2 cellular contexts compared by ENCODE assay signal in genomic region chr4:139208404-139208945, GRCh38.
TF ChIP-seq lines count a peak whose summit lies in the region.

No MANE protein-coding gene starts in this region.

TF ChIP-seq in GM12878, 131 proteins besides CTCF, POLR2A, EP300 and RAD21 (continued from another document):
- TF ChIP-seq, protein P1, sequence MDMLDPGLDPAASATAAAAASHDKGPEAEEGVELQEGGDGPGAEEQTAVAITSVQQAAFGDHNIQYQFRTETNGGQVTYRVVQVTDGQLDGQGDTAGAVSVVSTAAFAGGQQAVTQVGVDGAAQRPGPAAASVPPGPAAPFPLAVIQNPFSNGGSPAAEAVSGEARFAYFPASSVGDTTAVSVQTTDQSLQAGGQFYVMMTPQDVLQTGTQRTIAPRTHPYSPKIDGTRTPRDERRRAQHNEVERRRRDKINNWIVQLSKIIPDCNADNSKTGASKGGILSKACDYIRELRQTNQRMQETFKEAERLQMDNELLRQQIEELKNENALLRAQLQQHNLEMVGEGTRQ (IDR thresholded peaks at IDR 0.05; ENCODE audit: borderline replicate concordance, low read depth, low read length) = no peak
- TF ChIP-seq BMI1 (IDR thresholded peaks at IDR 0.05; ENCODE audit: borderline replicate concordance) = peak; percentile 41; the same call in 1 of the 2 replicates
- TF ChIP-seq ATF7 (IDR thresholded peaks at IDR 0.05; ENCODE audit: low read depth) = peak; percentile 94
- TF ChIP-seq TCF12 (IDR thresholded peaks at IDR 0.05; ENCODE audit: low read depth, low read length) = 0 out of 2 replicates have a peak, but pooled peaks have one; percentile 21
- peak; percentile 82 for TF ChIP-seq RUNX3 (IDR thresholded peaks at IDR 0.05; ENCODE audit: low read length)
- TF ChIP-seq MTA2 (IDR thresholded peaks at IDR 0.05; ENCODE audit: low read depth) = peak; percentile 56; the same call in 1 of the 2 replicates
- TF ChIP-seq CREB1 (IDR thresholded peaks at IDR 0.05; ENCODE audit: low read depth) = peak; percentile 78; the same call in 1 of the 2 replicates
- TF ChIP-seq BCL11A (IDR thresholded peaks at IDR 0.05; ENCODE audit: low read depth, low read length) = 0 out of 2 replicates have a peak, but pooled peaks have one; percentile 28
- TF ChIP-seq ZNF592 (IDR thresholded peaks at IDR 0.05) = peak; percentile 38; the same call in 1 of the 2 replicates
- TF ChIP-seq CREM (IDR thresholded peaks at IDR 0.05; ENCODE audit: low read depth) = peak; percentile 90
- TF ChIP-seq, protein P2, sequence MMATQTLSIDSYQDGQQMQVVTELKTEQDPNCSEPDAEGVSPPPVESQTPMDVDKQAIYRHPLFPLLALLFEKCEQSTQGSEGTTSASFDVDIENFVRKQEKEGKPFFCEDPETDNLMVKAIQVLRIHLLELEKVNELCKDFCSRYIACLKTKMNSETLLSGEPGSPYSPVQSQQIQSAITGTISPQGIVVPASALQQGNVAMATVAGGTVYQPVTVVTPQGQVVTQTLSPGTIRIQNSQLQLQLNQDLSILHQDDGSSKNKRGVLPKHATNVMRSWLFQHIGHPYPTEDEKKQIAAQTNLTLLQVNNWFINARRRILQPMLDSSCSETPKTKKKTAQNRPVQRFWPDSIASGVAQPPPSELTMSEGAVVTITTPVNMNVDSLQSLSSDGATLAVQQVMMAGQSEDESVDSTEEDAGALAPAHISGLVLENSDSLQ (IDR thresholded peaks at IDR 0.05) = peak; percentile 42
- TF ChIP-seq IKZF2 (IDR thresholded peaks at IDR 0.05) = peak; percentile 17 to 33; a peak in 2 of 4 replicates
- peak; percentile 50; the same call in 1 of the 2 replicates for TF ChIP-seq NFIC (IDR thresholded peaks at IDR 0.05; ENCODE audit: low read depth, low read length)
- no peak for TF ChIP-seq SMAD1 (IDR thresholded peaks at IDR 0.05; ENCODE audit: low read depth, partially characterized antibody)
- TF ChIP-seq, protein P3, sequence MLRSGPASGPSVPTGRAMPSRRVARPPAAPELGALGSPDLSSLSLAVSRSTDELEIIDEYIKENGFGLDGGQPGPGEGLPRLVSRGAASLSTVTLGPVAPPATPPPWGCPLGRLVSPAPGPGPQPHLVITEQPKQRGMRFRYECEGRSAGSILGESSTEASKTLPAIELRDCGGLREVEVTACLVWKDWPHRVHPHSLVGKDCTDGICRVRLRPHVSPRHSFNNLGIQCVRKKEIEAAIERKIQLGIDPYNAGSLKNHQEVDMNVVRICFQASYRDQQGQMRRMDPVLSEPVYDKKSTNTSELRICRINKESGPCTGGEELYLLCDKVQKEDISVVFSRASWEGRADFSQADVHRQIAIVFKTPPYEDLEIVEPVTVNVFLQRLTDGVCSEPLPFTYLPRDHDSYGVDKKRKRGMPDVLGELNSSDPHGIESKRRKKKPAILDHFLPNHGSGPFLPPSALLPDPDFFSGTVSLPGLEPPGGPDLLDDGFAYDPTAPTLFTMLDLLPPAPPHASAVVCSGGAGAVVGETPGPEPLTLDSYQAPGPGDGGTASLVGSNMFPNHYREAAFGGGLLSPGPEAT (IDR thresholded peaks at IDR 0.05; ENCODE audit: low read depth) = 0 out of 2 replicates have a peak, but pooled peaks have one; percentile 12
- peak; percentile 46; the same call in 1 of the 2 replicates for TF ChIP-seq ZNF384 (IDR thresholded peaks at IDR 0.05; ENCODE audit: borderline replicate concordance, low read depth, low read length)
- peak; percentile 40; the same call in 1 of the 2 replicates for TF ChIP-seq CBFB (IDR thresholded peaks at IDR 0.05; ENCODE audit: low read depth)
TF ChIP-seq in GM12878: peak in this region for 15.

TF ChIP-seq in WTC11, 78 proteins besides CTCF, POLR2A, EP300 and RAD21 (continued from another document):
- TF ChIP-seq STAT6 (CRISPR knock-in tag; conservative IDR thresholded peaks at IDR 0.05; ENCODE audit: low read depth) = no peak
- no peak for TF ChIP-seq NR2C2 (CRISPR knock-in tag; IDR thresholded peaks at IDR 0.05)
- no peak for TF ChIP-seq FOXJ3 (CRISPR knock-in tag; IDR thresholded peaks at IDR 0.05; ENCODE audit: borderline replicate concordance)
- no peak for TF ChIP-seq NFYB (CRISPR knock-in tag; conservative IDR thresholded peaks at IDR 0.05; ENCODE audit: low read depth)
- no peak for TF ChIP-seq MXD4 (CRISPR knock-in tag; IDR thresholded peaks at IDR 0.05; ENCODE audit: borderline replicate concordance)
- no peak for TF ChIP-seq NFATC4 (CRISPR knock-in tag; IDR thresholded peaks at IDR 0.05)
- TF ChIP-seq SMAD3 (CRISPR knock-in tag; IDR thresholded peaks at IDR 0.05; ENCODE audit: borderline replicate concordance) = no peak
- TF ChIP-seq E2F1 (CRISPR knock-in tag; IDR thresholded peaks at IDR 0.05) = no peak
- TF ChIP-seq ZNF671 (CRISPR knock-in tag; IDR thresholded peaks at IDR 0.05) = no peak
- TF ChIP-seq NR3C1 (CRISPR knock-in tag; conservative IDR thresholded peaks at IDR 0.05; ENCODE audit: low read depth) = no peak
- TF ChIP-seq JAZF1 (CRISPR knock-in tag; IDR thresholded peaks at IDR 0.05) = no peak
- TF ChIP-seq, protein P1 (CRISPR knock-in tag; IDR thresholded peaks at IDR 0.05) = no peak
- TF ChIP-seq ZBTB21 (CRISPR knock-in tag; IDR thresholded peaks at IDR 0.05; ENCODE audit: borderline replicate concordance) = no peak
- no peak for TF ChIP-seq MYBL2 (CRISPR knock-in tag; IDR thresholded peaks at IDR 0.05)
- TF ChIP-seq ZNF263 (CRISPR knock-in tag; IDR thresholded peaks at IDR 0.05; ENCODE audit: low read depth) = no peak
